9 cellular contexts compared by ENCODE assay signal in the genomic region with DNA sequence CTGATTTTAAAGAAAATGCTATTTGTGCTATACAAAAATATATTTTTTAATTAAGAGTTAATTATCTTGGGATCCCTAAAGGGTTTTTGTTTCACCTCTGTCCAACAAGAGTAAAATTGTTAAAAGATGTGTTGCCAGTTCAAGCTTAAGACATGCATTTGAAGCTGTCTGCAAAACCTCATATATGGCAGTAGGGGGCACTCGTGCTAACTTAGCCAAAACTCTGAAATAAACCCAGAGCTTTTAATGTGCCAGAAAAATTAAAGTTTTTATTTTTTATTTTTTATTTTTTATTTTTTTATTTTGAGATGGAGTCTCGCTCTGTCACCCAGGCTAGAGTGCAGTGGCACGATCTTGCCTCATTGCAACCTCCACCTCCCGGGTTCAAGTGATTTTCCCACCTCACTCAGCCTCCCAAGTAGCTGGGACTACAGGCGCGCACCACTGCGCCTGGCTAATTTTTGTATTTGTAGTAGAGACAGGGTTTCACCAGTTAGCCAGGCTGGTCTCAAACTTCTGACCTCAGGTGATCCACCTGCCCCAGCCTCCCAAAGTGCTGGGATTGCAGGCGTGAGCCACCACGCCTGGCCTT. TPM values are rescaled to one million over a fixed set of nuclear protein-coding genes. Genes with fewer than 3 reads are reported as not detected.
DNase-seq lines count a peak whose midpoint lies in the region; ATAC-seq, FAIRE-seq and TF ChIP-seq lines count a peak whose summit lies in the region.
"Not testable (repeated sequence)": the region's sequence is repeated elsewhere in the genome, so short reads cannot be mapped to it uniquely, and the experiment has no call there.
"Had no signal": no experiment of that assay in that cellular context is flagged by ENCODE, and none has a peak within 500 bp of the region (broad histone marks: within the 10 kb centered on the region; RNA-seq: fewer than 3 reads in every experiment).

No MANE protein-coding gene starts in this region.

- BruUV-seq in HCT116 (replicated peaks; lab: Mats Ljungman, UMichigan), result not testable (repeated sequence)

- in situ Hi-C loops in brain microvascular endothelial cell (cut with HindIII; ENCODE audit: low pct_ligation_motif_present, low sequenced_read_pairs), result not testable (repeated sequence)

- peaks cover 23% of the 10 kb centered on the region for H3K79me2 ChIP-seq in HCT116 (ENCODE audit: insufficient read depth, low read length)

- intact Hi-C loops in HCT116 (cut with micrococcal nuclease), result loop anchor here (1.0 to 5.0 kb wide), 2 partner anchors 57 to 389 kb away; no protein-coding TSS in a partner anchor

- H3K9me3 Mint-ChIP-seq in nephron, result not testable (repeated sequence)

- POLR2A ChIA-PET in A549 (lab: Yijun Ruan, JAX), result interaction anchor here (1.2 to 2.0 kb wide), 2 partner anchors 9 kb away, joined by 8 to 13 read pairs; a partner anchor contains a TSS
- POLR2A ChIA-PET in GM10248 (lab: Yijun Ruan, JAX), result interaction anchor here (1.0 to 1.4 kb wide), 3 partner anchors 9 to 57 kb away, joined by 3 to 8 read pairs (median 7); a partner anchor contains a TSS
- POLR2A ChIA-PET in HCT116 (lab: Charles Lee), result not testable (repeated sequence)

- DNase-seq in A549 (ENCODE audit: low read depth in 1 of 2, low spot score in 1 of 2) (peak; percentile 31 to 62), GM10248 (ENCODE audit: extremely low spot score) (peak; percentile 39), RCC 7860 (ENCODE audit: low spot score) (peak; percentile 38), glomerular visceral epithelial cell (ENCODE audit: extremely low spot score) (peak; percentile 40)
- DNase-seq in HCT116 (ENCODE audit: low read depth, low spot score); brain microvascular endothelial cell: not testable (repeated sequence)

- H3K9me2 ChIP-seq in HCT116 (ENCODE audit: insufficient read depth), result not testable (repeated sequence)

- not testable (repeated sequence) for H3K4me3 ChIP-seq in A549; HCT116 (replicated peaks in 1 of 2; ENCODE audit: low read depth in 1 of 2, low read length in 2 of 2); brain microvascular endothelial cell (ENCODE audit: low read depth, low read length)

- H3K36me3 Mint-ChIP-seq in nephron (ENCODE audit: low read depth), result peaks cover 74% of the 10 kb centered on the region

- not testable (repeated sequence) for H3K27me3 ChIP-seq in HCT116 (ENCODE audit: insufficient read depth, low read length); brain microvascular endothelial cell (replicated peaks)

- WGBS in A549 (ENCODE audit: missing lambda C conversion rate), result 78% methylated on average over 9 of the region's 9 CpGs

- not testable (repeated sequence) for TF ChIP-seq POLR2A in A549 (IDR thresholded peaks at IDR 0.05; ENCODE audit: low read length); HCT116 (IDR thresholded peaks at IDR 0.05; ENCODE audit: borderline replicate concordance, extremely low read depth, insufficient read depth, insufficient read length)

- not testable (repeated sequence) for H3K27me3 Mint-ChIP-seq in nephron (ENCODE audit: low read depth)

- TF ChIP-seq CTCF in A549 (IDR thresholded peaks at IDR 0.05) (peak; percentile 66), GM10248 (IDR thresholded peaks at IDR 0.05; ENCODE audit: control extremely low read depth, extremely low read depth, low read depth, missing control alignments) (peak; percentile 80), HCT116 (IDR thresholded peaks at IDR 0.05 in 2 of 3, conservative IDR thresholded peaks at IDR 0.05 in 1 of 3; ENCODE audit: borderline replicate concordance in 1 of 3, insufficient read depth in 1 of 3, low read depth in 2 of 3, low read length in 2 of 3) (peak in 2 of 3 experiments; percentile 47 to 69; a peak in 4 of 6 replicates), LNCAP (IDR thresholded peaks at IDR 0.05) (peak; percentile 66), brain microvascular endothelial cell (IDR thresholded peaks at IDR 0.05; ENCODE audit: low read depth, low read length, missing control alignments) (peak; percentile 78), nephron (IDR thresholded peaks at IDR 0.05; ENCODE audit: unreplicated experiment in 3 of 3) (peak; percentile 74 to 83 (median 80))

- not testable (repeated sequence) for H3K9me3 ChIP-seq in A549; HCT116 (ENCODE audit: control insufficient read depth in 1 of 2, insufficient read depth in 1 of 2, low read depth in 1 of 2, low read length in 2 of 2)

- H3K36me3 ChIP-seq in HCT116 (ENCODE audit: control insufficient read depth in 1 of 2, insufficient read depth in 2 of 2, low read length in 2 of 2), result peaks cover 74 to 79% of the 10 kb centered on the region in 2 experiments
- peaks cover 62% of the 10 kb centered on the region for H3K36me3 ChIP-seq in brain microvascular endothelial cell (replicated peaks)

- not testable (repeated sequence) for TF ChIP-seq EP300 in A549 (IDR thresholded peaks at IDR 0.05)

- H3K27ac Mint-ChIP-seq in nephron, result not testable (repeated sequence)

- H4K20me1 ChIP-seq in HCT116 (ENCODE audit: insufficient read depth), result not testable (repeated sequence)

- not testable (repeated sequence) for H3K27ac ChIP-seq in A549; HCT116 (ENCODE audit: low read depth, low read length); brain microvascular endothelial cell

- H2AFZ ChIP-seq in HCT116 (ENCODE audit: low read depth, low read length, poor library complexity, severe bottlenecking), result not testable (repeated sequence)

- not testable (repeated sequence) for H3K4me3 Mint-ChIP-seq in nephron

- H3K4me2 ChIP-seq in A549; HCT116 (ENCODE audit: low read length): not testable (repeated sequence)

- not testable (repeated sequence) for H3K4me1 ChIP-seq in A549; HCT116 (ENCODE audit: control insufficient read depth in 1 of 2, insufficient read depth in 2 of 2, low read length in 2 of 2)

- RAD21 ChIA-PET in HCT116 (lab: Charles Lee; ENCODE audit: low non-redundant PET in 1 of 2, low total read pairs in 2 of 2, uncharacterized antibody in 2 of 2, unreplicated experiment in 2 of 2), result not testable (repeated sequence)

- CTCF ChIA-PET in A549 (lab: Yijun Ruan, JAX), result interaction anchor here (0.7 to 2.6 kb wide), 16 partner anchors 8 to 389 kb away, joined by 3 to 15 read pairs (median 4); a partner anchor contains a TSS
- CTCF ChIA-PET in GM10248 (lab: Yijun Ruan, JAX), result interaction anchor here (0.7 to 5.2 kb wide), 27 partner anchors 8 to 389 kb away, joined by 3 to 115 read pairs (median 5); a partner anchor contains a TSS
- CTCF ChIA-PET in HCT116 (lab: Charles Lee), result interaction anchor here (0.6 to 1.6 kb wide), 14 partner anchors 9 to 389 kb away, joined by 3 to 24 read pairs (median 3); a partner anchor contains a TSS

- FAIRE-seq in A549 (lab: Jason Lieb, UNC), result not testable (repeated sequence)
- FAIRE-seq in RCC 7860 (lab: Jason Lieb, UNC), result peak; percentile 87

- peak in 1 of 2 experiments; percentile 61; a peak in 2 of 6 replicates for ATAC-seq in A549
- ATAC-seq in HCT116, result peak; percentile 53; the same call in 1 of the 2 replicates

- TF ChIP-seq RAD21 in A549 (conservative IDR thresholded peaks at IDR 0.05 in 1 of 2, IDR thresholded peaks at IDR 0.05 in 1 of 2) (peak; percentile 34 to 42; a peak in 2 of 5 replicates), HCT116 (IDR thresholded peaks at IDR 0.05; ENCODE audit: low read depth) (peak; percentile 33; the same call in 1 of the 2 replicates)

- H3K9ac ChIP-seq in HCT116 (ENCODE audit: low read length), result not testable (repeated sequence)

- not testable (repeated sequence) for H3K4me1 Mint-ChIP-seq in nephron

TF ChIP-seq in A549, 52 proteins besides CTCF, POLR2A, EP300 and RAD21:
- peak; percentile 38; the same call in 2 of the 3 replicates for TF ChIP-seq SMC3 (IDR thresholded peaks at IDR 0.05)

RNA-seq across cellular contexts. Expression of a gene that starts 8.8 kb away (rescaled TPM):
- polyA plus RNA-seq in A549 (2011; rRNA removed) (309 and 360 TPM in 2 replicates), A549 (2017; fragmentation: RNase III; extraction: RNeasy Plus Mini Kit Qiagen cat#74134 plus additional on column Dnase treatment) (212 to 225 TPM (median 220 TPM) in 3 replicates)
- polyA plus RNA-seq in A549 (2012; cell fraction: cytosol; rRNA removed), result 134 and 160 TPM in 2 replicates
- polyA plus RNA-seq in A549 (2012; cell fraction: nucleus; rRNA removed), result 60.2 and 88.5 TPM in 2 replicates
- 136 and 181 TPM in 2 replicates for polyA minus RNA-seq in A549 (2011; rRNA and poly(A)+ RNA removed)
- total RNA-seq in HCT116 (2021; ENCODE audit: unreplicated experiment), result 156 TPM
- polyA plus RNA-seq in HCT116 (2012), result 137 and 150 TPM in 2 replicates

RNA-seq across cellular contexts. Expression of a gene that starts 25.5 kb away (rescaled TPM):
- polyA plus RNA-seq in A549 (2011; rRNA removed), result not detected in 2 replicates
- polyA plus RNA-seq in A549 (2012; cell fraction: cytosol; rRNA removed), result not detected in 2 replicates
- not detected in 2 replicates for polyA plus RNA-seq in A549 (2012; cell fraction: nucleus; rRNA removed)
- polyA plus RNA-seq in A549 (2017; fragmentation: RNase III; extraction: RNeasy Plus Mini Kit Qiagen cat#74134 plus additional on column Dnase treatment), result not detected in 3 replicates
- not detected in 2 replicates for polyA minus RNA-seq in A549 (2011; rRNA and poly(A)+ RNA removed)
- total RNA-seq in HCT116 (2021; ENCODE audit: unreplicated experiment), result not detected
- 0.29 TPM in 1 of 2 replicates, not detected in the other for polyA plus RNA-seq in HCT116 (2012)
- total RNA-seq: T-helper 2 cell treated with Interferon-gamma antibody and Interleukin-4, amounts not matched to agents 100 ng/mL and 5 ng/mL, for 36 hours had no signal

RNA-seq across cellular contexts. Expression of a gene that starts 46.2 kb away (rescaled TPM):
- polyA plus RNA-seq in A549 (2011; rRNA removed) (0.04 and 0.05 TPM in 2 replicates), A549 (2017; fragmentation: RNase III; extraction: RNeasy Plus Mini Kit Qiagen cat#74134 plus additional on column Dnase treatment) (0.03 to 0.10 TPM (median 0.09 TPM) in 3 replicates)
- polyA plus RNA-seq in A549 (2012; cell fraction: cytosol; rRNA removed), result 0.05 and 0.12 TPM in 2 replicates
- 0.22 and 0.28 TPM in 2 replicates for polyA plus RNA-seq in A549 (2012; cell fraction: nucleus; rRNA removed)
- polyA minus RNA-seq in A549 (2011; rRNA and poly(A)+ RNA removed), result 0.29 TPM in 1 of 2 replicates, not detected in the other
- not detected for total RNA-seq in HCT116 (2021; ENCODE audit: unreplicated experiment)
- not detected in 2 replicates for polyA plus RNA-seq in HCT116 (2012)
- total RNA-seq: T-helper 2 cell treated with Interferon-gamma antibody and Interleukin-4, amounts not matched to agents 100 ng/mL and 5 ng/mL, for 36 hours had no signal
